Comparison of ENCODE assay signal across 7 cellular contexts in genomic region chr14:23307687-23308644, GRCh38. TPM values are rescaled to one million over a fixed set of nuclear protein-coding genes. Genes with fewer than 3 reads are reported as not detected.
DNase-seq lines count a peak whose midpoint lies in the region; ATAC-seq, FAIRE-seq and TF ChIP-seq lines count a peak whose summit lies in the region.
"Had no signal": no experiment of that assay in that cellular context is flagged by ENCODE, and none has a peak within 500 bp of the region (broad histone marks: within the 10 kb centered on the region; RNA-seq: fewer than 3 reads in every experiment).

No MANE protein-coding gene starts in this region.

- no peaks in the 10 kb centered on the region for H3K27me3 ChIP-seq in SJCRH30

- no peak for DNase-seq in SJCRH30
- DNase-seq in kidney: no peak
- DNase-seq in nucleus accumbens (lab: John Stamatoyannopoulos, UW): no peak
- DNase-seq in GM13977 (ENCODE audit: low spot score): no peak
- DNase-seq: DMS79 had no signal

- H3K36me3 ChIP-seq in SJCRH30 (peaks cover 29% of the 10 kb centered on the region), kidney (ENCODE audit: control insufficient read depth in 1 of 2, insufficient read depth in 2 of 2, low read length in 2 of 2) (peaks cover 16 to 32% of the 10 kb centered on the region in 2 donors)

- H3K9ac ChIP-seq in kidney (ENCODE audit: low read length in 2 of 2): peak overlapping the region; percentile 91 to 98

- H3K4me1 ChIP-seq in SJCRH30 (no peaks in the 10 kb centered on the region; the same call in 1 of the 2 replicates), kidney (ENCODE audit: control insufficient read depth in 1 of 2, insufficient read depth in 1 of 2, low read depth in 1 of 2, low read length in 2 of 2) (peaks cover 20 to 26% of the 10 kb centered on the region in 2 donors)

- no peaks in the 10 kb centered on the region for H3K9me3 ChIP-seq in SJCRH30 (replicated peaks)
- H3K9me3 ChIP-seq in kidney (ENCODE audit: control insufficient read depth in 1 of 2, low read length in 2 of 2): no peaks in the 10 kb centered on the region

- ATAC-seq in HG03521 (IDR thresholded peaks at IDR 0.05; ENCODE audit: unreplicated experiment): no peak

- in situ Hi-C loops in GM13977 (cut with MboI; ENCODE audit: low pct_unique_long_range_greater_than_20kb, low sequenced_read_pairs, unreplicated experiment): no loop called here

- H3K27ac ChIP-seq in 22Rv1 (peak overlapping the region; percentile 94), SJCRH30 (no peak overlapping the region), kidney (ENCODE audit: low read depth in 2 of 2, low read length in 2 of 2) (peak overlapping the region; percentile 88 to 91)

- FAIRE-seq in kidney (lab: Jason Lieb, UNC): no peak

- H3K4me3 ChIP-seq in SJCRH30: peak overlapping the region; percentile 73
- H3K4me3 ChIP-seq in kidney (ENCODE audit: low read length in 2 of 2): peak overlapping the region; percentile 87 to 89

- TF ChIP-seq CTCF in 22Rv1 (IDR thresholded peaks at IDR 0.05) (no peak), kidney (IDR thresholded peaks at IDR 0.05; ENCODE audit: borderline replicate concordance, extremely low read depth, insufficient read depth) (no peak), GM13977 (IDR thresholded peaks at IDR 0.05; ENCODE audit: extremely low read depth, insufficient read depth, missing control alignments) (no peak)

- intact Hi-C loops in kidney (cut with DNase I): no loop called here

RNA-seq across cellular contexts. Expression of gene BCL2L2, which starts 1.3 kb away (rescaled TPM):
- total RNA-seq in SJCRH30 (2014; rRNA removed; shearing (Covaris generic)): 19.0 and 22.3 TPM in 2 replicates
- total RNA-seq in kidney: 43.6 TPM
- 35.6 TPM for polyA plus RNA-seq in kidney (ENCODE audit: insufficient read depth, low read depth, low replicate concordance)

RNA-seq across cellular contexts. Expression of gene PPP1R3E, which starts 5.3 kb away (rescaled TPM):
- 6.6 and 9.7 TPM in 2 replicates for total RNA-seq in SJCRH30 (2014; rRNA removed; shearing (Covaris generic))
- total RNA-seq in kidney: 17.3 TPM
- 22.8 TPM for polyA plus RNA-seq in kidney (ENCODE audit: insufficient read depth, low read depth, low replicate concordance)

RNA-seq across cellular contexts. Expression of gene PABPN1, which starts 13.3 kb away (rescaled TPM):
- total RNA-seq in SJCRH30 (2014; rRNA removed; shearing (Covaris generic)): 129 and 141 TPM in 2 replicates
- 145 TPM for total RNA-seq in kidney
- polyA plus RNA-seq in kidney (ENCODE audit: insufficient read depth, low read depth, low replicate concordance): 140 TPM

RNA-seq across cellular contexts. Expression of gene HOMEZ, which starts 22.0 kb away (rescaled TPM):
- total RNA-seq in SJCRH30 (2014; rRNA removed; shearing (Covaris generic)): 10.4 and 11.2 TPM in 2 replicates
- 14.8 TPM for total RNA-seq in kidney
- 18.5 TPM for polyA plus RNA-seq in kidney (ENCODE audit: insufficient read depth, low read depth, low replicate concordance)

RNA-seq across cellular contexts. Expression of gene SLC22A17, which starts 44.7 kb away (rescaled TPM):
- total RNA-seq in SJCRH30 (2014; rRNA removed; shearing (Covaris generic)): 2.7 and 2.8 TPM in 2 replicates
- 35.3 TPM for total RNA-seq in kidney
- polyA plus RNA-seq in kidney (ENCODE audit: insufficient read depth, low read depth, low replicate concordance): 61.2 TPM
